Comparison of ENCODE assay signal across 8 cellular contexts in genomic region chr14:33848706-33849454, GRCh38.
DNase-seq lines count a peak whose midpoint lies in the region; ATAC-seq and TF ChIP-seq lines count a peak whose summit lies in the region.

No MANE protein-coding gene starts in this region.

- peak; percentile 60 for DNase-seq in AG20443 (ENCODE audit: low spot score)
- DNase-seq in NCI-H446 (lab: John Stamatoyannopoulos, UW) = peak; percentile 29 to 66
- DNase-seq in astrocyte of the spinal cord (ENCODE audit: low read depth, low spot score) = peak; percentile 68
- DNase-seq in inferior parietal cortex (ENCODE audit: extremely low spot score) = peak; percentile 79
- DNase-seq in stimulated activated CD8-positive, alpha-beta memory T cell treated with anti-CD3 and anti-CD28 coated beads, Interleukin-4, amount 100 ng/mL, for 48 hours = peak; percentile 48
- DNase-seq in GF-D8 (lab: John Stamatoyannopoulos, UW) = no peak

- in situ Hi-C loops in astrocyte of the spinal cord (cut with HindIII; ENCODE audit: low sequenced_read_pairs) = no loop called here

- no peak overlapping the region for H3K4me3 ChIP-seq in astrocyte of the spinal cord (ENCODE audit: low read depth, low read length)

- TF ChIP-seq CTCF in astrocyte of the spinal cord (IDR thresholded peaks at IDR 0.05; ENCODE audit: low read depth, low read length) = peak; percentile 84

- ATAC-seq in GM21786 (IDR thresholded peaks at IDR 0.05; ENCODE audit: unreplicated experiment) = peak; percentile 45
- no peak for ATAC-seq in GM18909 (IDR thresholded peaks at IDR 0.05; ENCODE audit: poor library complexity, unreplicated experiment)
